Comparison of ENCODE assay signal across 1 cellular context in the genomic region with DNA sequence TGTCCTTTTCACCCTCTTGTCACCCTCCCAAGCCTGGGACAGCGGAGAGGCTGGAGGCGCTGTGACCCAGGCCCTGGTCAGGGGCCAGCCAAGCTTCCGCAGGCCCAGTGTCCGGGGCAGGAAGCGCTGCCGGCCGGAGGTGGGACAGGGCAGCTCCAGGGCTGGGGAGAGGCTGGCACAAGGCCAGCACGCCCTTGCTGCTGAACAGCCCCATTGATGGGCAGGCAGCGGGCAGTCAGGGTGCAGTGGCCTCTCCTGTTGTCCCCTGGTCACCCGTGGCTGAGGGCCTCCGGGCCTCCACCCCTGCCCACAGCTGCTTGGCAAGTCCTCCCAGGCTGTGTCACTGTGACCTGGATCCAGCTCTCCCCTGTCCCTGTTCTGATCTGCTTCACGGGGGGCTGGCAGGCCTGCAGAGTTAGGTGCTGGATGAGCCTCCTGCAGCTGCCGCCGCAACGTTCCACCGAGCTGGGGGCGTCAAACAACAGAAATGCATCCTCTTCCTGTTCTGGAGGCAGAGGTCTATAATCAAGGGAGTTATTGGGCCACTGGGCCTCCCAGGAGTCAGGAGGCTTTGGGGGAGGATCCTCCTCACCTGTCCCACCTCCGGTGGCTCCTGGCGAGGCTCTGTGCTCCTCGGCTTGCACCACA.
TF ChIP-seq lines count a peak whose summit lies in the region.

No MANE protein-coding gene starts in this region.

TF ChIP-seq in H1, 55 proteins besides CTCF, POLR2A, EP300 and RAD21 (continued from another document):
- TF ChIP-seq MAX (IDR thresholded peaks at IDR 0.05), result no peak
- TF ChIP-seq, protein P1, sequence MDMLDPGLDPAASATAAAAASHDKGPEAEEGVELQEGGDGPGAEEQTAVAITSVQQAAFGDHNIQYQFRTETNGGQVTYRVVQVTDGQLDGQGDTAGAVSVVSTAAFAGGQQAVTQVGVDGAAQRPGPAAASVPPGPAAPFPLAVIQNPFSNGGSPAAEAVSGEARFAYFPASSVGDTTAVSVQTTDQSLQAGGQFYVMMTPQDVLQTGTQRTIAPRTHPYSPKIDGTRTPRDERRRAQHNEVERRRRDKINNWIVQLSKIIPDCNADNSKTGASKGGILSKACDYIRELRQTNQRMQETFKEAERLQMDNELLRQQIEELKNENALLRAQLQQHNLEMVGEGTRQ (IDR thresholded peaks at IDR 0.05; ENCODE audit: low read length), result no peak
- TF ChIP-seq EGR1 (IDR thresholded peaks at IDR 0.05; ENCODE audit: borderline replicate concordance, low read depth, low read length), result no peak
- TF ChIP-seq KDM5A (IDR thresholded peaks at IDR 0.05; ENCODE audit: low read length), result no peak
- TF ChIP-seq SRF (IDR thresholded peaks at IDR 0.05; ENCODE audit: low read depth, low read length), result no peak
- TF ChIP-seq GABPA (IDR thresholded peaks at IDR 0.05; ENCODE audit: borderline replicate concordance, insufficient read depth, low read length), result no peak
- TF ChIP-seq TCF12 (IDR thresholded peaks at IDR 0.05; ENCODE audit: low read depth, low read length), result no peak
- TF ChIP-seq BRCA1 (IDR thresholded peaks at IDR 0.05; ENCODE audit: low read depth, low read length), result no peak
- no peak for TF ChIP-seq RNF2 (IDR thresholded peaks at IDR 0.05; ENCODE audit: borderline replicate concordance, low read depth, low read length, missing control alignments, poor library complexity, severe bottlenecking)
- TF ChIP-seq HDAC2 (IDR thresholded peaks at IDR 0.05; ENCODE audit: borderline replicate concordance in 1 of 2, low read depth in 2 of 2, low read length in 2 of 2), result no peak
- no peak for TF ChIP-seq ZNF274 (IDR thresholded peaks at IDR 0.05; ENCODE audit: borderline replicate concordance, extremely low read depth, low read length)
- no peak for TF ChIP-seq SP2 (IDR thresholded peaks at IDR 0.05; ENCODE audit: low read length)
- no peak for TF ChIP-seq TAF7 (optimal IDR thresholded peaks at IDR 0.05; ENCODE audit: borderline replicate concordance, low read depth, low read length)
